In the genomic region with DNA sequence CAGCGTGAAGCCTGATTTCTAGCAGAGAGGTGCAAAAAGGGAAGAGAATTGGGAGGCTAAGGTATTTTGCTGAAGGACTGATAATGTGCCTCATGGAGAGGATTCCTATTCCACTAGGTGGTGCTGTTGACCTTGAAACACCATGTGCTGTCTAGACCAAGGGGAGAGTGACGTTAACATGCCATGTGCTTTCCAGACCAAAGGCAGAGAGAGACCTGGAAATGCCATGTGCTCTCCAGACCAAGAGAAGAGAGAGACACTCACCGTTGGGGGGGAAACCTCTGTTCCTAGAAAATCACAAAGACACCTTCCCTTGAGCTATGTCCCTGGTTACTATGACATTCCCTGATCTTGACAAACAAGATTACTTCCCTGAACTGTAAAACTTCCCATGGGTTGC, we compare ENCODE assay signal across 1 cellular context.
TF ChIP-seq lines count a peak whose summit lies in the region.

No MANE protein-coding gene starts in this region.

TF ChIP-seq in H1, 55 proteins besides CTCF, POLR2A, EP300 and RAD21 (continued from another document):
- TF ChIP-seq, protein P1, sequence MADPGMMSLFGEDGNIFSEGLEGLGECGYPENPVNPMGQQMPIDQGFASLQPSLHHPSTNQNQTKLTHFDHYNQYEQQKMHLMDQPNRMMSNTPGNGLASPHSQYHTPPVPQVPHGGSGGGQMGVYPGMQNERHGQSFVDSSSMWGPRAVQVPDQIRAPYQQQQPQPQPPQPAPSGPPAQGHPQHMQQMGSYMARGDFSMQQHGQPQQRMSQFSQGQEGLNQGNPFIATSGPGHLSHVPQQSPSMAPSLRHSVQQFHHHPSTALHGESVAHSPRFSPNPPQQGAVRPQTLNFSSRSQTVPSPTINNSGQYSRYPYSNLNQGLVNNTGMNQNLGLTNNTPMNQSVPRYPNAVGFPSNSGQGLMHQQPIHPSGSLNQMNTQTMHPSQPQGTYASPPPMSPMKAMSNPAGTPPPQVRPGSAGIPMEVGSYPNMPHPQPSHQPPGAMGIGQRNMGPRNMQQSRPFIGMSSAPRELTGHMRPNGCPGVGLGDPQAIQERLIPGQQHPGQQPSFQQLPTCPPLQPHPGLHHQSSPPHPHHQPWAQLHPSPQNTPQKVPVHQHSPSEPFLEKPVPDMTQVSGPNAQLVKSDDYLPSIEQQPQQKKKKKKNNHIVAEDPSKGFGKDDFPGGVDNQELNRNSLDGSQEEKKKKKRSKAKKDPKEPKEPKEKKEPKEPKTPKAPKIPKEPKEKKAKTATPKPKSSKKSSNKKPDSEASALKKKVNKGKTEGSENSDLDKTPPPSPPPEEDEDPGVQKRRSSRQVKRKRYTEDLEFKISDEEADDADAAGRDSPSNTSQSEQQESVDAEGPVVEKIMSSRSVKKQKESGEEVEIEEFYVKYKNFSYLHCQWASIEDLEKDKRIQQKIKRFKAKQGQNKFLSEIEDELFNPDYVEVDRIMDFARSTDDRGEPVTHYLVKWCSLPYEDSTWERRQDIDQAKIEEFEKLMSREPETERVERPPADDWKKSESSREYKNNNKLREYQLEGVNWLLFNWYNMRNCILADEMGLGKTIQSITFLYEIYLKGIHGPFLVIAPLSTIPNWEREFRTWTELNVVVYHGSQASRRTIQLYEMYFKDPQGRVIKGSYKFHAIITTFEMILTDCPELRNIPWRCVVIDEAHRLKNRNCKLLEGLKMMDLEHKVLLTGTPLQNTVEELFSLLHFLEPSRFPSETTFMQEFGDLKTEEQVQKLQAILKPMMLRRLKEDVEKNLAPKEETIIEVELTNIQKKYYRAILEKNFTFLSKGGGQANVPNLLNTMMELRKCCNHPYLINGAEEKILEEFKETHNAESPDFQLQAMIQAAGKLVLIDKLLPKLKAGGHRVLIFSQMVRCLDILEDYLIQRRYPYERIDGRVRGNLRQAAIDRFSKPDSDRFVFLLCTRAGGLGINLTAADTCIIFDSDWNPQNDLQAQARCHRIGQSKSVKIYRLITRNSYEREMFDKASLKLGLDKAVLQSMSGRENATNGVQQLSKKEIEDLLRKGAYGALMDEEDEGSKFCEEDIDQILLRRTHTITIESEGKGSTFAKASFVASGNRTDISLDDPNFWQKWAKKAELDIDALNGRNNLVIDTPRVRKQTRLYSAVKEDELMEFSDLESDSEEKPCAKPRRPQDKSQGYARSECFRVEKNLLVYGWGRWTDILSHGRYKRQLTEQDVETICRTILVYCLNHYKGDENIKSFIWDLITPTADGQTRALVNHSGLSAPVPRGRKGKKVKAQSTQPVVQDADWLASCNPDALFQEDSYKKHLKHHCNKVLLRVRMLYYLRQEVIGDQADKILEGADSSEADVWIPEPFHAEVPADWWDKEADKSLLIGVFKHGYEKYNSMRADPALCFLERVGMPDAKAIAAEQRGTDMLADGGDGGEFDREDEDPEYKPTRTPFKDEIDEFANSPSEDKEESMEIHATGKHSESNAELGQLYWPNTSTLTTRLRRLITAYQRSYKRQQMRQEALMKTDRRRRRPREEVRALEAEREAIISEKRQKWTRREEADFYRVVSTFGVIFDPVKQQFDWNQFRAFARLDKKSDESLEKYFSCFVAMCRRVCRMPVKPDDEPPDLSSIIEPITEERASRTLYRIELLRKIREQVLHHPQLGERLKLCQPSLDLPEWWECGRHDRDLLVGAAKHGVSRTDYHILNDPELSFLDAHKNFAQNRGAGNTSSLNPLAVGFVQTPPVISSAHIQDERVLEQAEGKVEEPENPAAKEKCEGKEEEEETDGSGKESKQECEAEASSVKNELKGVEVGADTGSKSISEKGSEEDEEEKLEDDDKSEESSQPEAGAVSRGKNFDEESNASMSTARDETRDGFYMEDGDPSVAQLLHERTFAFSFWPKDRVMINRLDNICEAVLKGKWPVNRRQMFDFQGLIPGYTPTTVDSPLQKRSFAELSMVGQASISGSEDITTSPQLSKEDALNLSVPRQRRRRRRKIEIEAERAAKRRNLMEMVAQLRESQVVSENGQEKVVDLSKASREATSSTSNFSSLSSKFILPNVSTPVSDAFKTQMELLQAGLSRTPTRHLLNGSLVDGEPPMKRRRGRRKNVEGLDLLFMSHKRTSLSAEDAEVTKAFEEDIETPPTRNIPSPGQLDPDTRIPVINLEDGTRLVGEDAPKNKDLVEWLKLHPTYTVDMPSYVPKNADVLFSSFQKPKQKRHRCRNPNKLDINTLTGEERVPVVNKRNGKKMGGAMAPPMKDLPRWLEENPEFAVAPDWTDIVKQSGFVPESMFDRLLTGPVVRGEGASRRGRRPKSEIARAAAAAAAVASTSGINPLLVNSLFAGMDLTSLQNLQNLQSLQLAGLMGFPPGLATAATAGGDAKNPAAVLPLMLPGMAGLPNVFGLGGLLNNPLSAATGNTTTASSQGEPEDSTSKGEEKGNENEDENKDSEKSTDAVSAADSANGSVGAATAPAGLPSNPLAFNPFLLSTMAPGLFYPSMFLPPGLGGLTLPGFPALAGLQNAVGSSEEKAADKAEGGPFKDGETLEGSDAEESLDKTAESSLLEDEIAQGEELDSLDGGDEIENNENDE (IDR thresholded peaks at IDR 0.05; ENCODE audit: insufficient replicate concordance, low read length), result no peak
- no peak for TF ChIP-seq RFX5 (IDR thresholded peaks at IDR 0.05; ENCODE audit: borderline replicate concordance, low read depth, low read length)
- no peak for TF ChIP-seq CEBPB (IDR thresholded peaks at IDR 0.05; ENCODE audit: low read depth, low read length)
- no peak for TF ChIP-seq JUND (IDR thresholded peaks at IDR 0.05; ENCODE audit: low read length)
- TF ChIP-seq POLR2AphosphoS5 (IDR thresholded peaks at IDR 0.05; ENCODE audit: low read depth, low read length), result no peak
- no peak for TF ChIP-seq POU5F1 (IDR thresholded peaks at IDR 0.05; ENCODE audit: low read depth, low read length)
- TF ChIP-seq NANOG (IDR thresholded peaks at IDR 0.05; ENCODE audit: insufficient read depth, low read depth, low read length, poor library complexity, severe bottlenecking), result no peak
- TF ChIP-seq, protein P2, sequence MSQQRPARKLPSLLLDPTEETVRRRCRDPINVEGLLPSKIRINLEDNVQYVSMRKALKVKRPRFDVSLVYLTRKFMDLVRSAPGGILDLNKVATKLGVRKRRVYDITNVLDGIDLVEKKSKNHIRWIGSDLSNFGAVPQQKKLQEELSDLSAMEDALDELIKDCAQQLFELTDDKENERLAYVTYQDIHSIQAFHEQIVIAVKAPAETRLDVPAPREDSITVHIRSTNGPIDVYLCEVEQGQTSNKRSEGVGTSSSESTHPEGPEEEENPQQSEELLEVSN (IDR thresholded peaks at IDR 0.05), result peak; percentile 93
- TF ChIP-seq HDAC6 (IDR thresholded peaks at IDR 0.05; ENCODE audit: low read depth, low read length), result no peak
- no peak for TF ChIP-seq TBP (IDR thresholded peaks at IDR 0.05; ENCODE audit: low read depth, low read length)
- TF ChIP-seq KDM1A (IDR thresholded peaks at IDR 0.05; ENCODE audit: borderline replicate concordance, low read length), result no peak
- 0 out of 2 replicates have a peak, but pooled peaks have one; percentile 21 for TF ChIP-seq TEAD4 (IDR thresholded peaks at IDR 0.05; ENCODE audit: low read depth, low read length)
- TF ChIP-seq CBX8 (IDR thresholded peaks at IDR 0.05; ENCODE audit: borderline replicate concordance, low read depth, low read length), result no peak
- peak; percentile 67 for TF ChIP-seq CREB1 (IDR thresholded peaks at IDR 0.05)
- no peak for TF ChIP-seq RNF2 (IDR thresholded peaks at IDR 0.05; ENCODE audit: borderline replicate concordance, low read depth, low read length, missing control alignments, poor library complexity, severe bottlenecking)
- no peak for TF ChIP-seq EGR1 (IDR thresholded peaks at IDR 0.05; ENCODE audit: borderline replicate concordance, low read depth, low read length)
